8 cellular contexts compared by ENCODE assay signal in genomic region chr6:5860849-5861248, GRCh38.
"Had no signal": no experiment of that assay in that cellular context is flagged by ENCODE, and none has a peak within 500 bp of the region (broad histone marks: within the 10 kb centered on the region; RNA-seq: fewer than 3 reads in every experiment).

No MANE protein-coding gene starts in this region.

- H3K4me2 ChIP-seq: GM23338 had no signal

- H2AFZ ChIP-seq: GM23338 had no signal

- H3K27ac Mint-ChIP-seq: GM23338, H9 had no signal

- H3K4me1 Mint-ChIP-seq: GM23338, H9 had no signal

- ATAC-seq: GM23338, K562 had no signal

- DNase-seq: H9, HCEC 1CT, IMR-90 had no signal

- H3K4me3 Mint-ChIP-seq: GM23338, H9 had no signal

- H3K4me3 ChIP-seq: GM23338, K562 had no signal

- FAIRE-seq: H1, H54, HTR-8/SVneo, K562 had no signal
